In genomic region chr2:231182500-231182899, GRCh38 we compare ENCODE assay signal across 11 cellular contexts. TPM values are rescaled to one million over a fixed set of nuclear protein-coding genes. Genes with fewer than 3 reads are reported as not detected.
DNase-seq lines count a peak whose midpoint lies in the region; ATAC-seq, FAIRE-seq and TF ChIP-seq lines count a peak whose summit lies in the region.
"Had no signal": no experiment of that assay in that cellular context is flagged by ENCODE, and none has a peak within 500 bp of the region (broad histone marks: within the 10 kb centered on the region; RNA-seq: fewer than 3 reads in every experiment).

No MANE protein-coding gene starts in this region.

- in situ Hi-C loops in GM23248 (cut with MboI): no loop called here

- no peak overlapping the region for H3K9ac ChIP-seq in GM23248

- H3F3A ChIP-seq in GM23248 (ENCODE audit: insufficient read depth): 0 out of 2 replicates have a peak, but pooled peaks cover 5% of the 10 kb centered on the region

- H4K20me1 ChIP-seq in GM23248 (ENCODE audit: insufficient read depth): no peaks in the 10 kb centered on the region

- H3K9me3 ChIP-seq in A549: no peaks in the 10 kb centered on the region
- H3K9me3 ChIP-seq in GM23248 (ENCODE audit: low read depth): no peaks in the 10 kb centered on the region
- no peaks in the 10 kb centered on the region for H3K9me3 ChIP-seq in SJCRH30 (replicated peaks)
- H3K9me3 ChIP-seq in right lobe of liver: no peaks in the 10 kb centered on the region
- H3K9me3 ChIP-seq in prostate gland: no peaks in the 10 kb centered on the region

- H3K4me2 ChIP-seq in A549 (no peak overlapping the region), GM23248 (ENCODE audit: unreplicated experiment) (no peak overlapping the region)

- ATAC-seq in A549 (peak in 1 of 2 experiments; percentile 57; a peak in 3 of 6 replicates), right lobe of liver (no peak), HG02588 (IDR thresholded peaks at IDR 0.05; ENCODE audit: unreplicated experiment) (no peak)
- ATAC-seq: T-cell had no signal

- DNase-seq in A549 (ENCODE audit: low read depth in 1 of 2, low spot score in 1 of 2): peak; percentile 19 to 35
- no peak for DNase-seq in GM23248
- DNase-seq in SJCRH30: peak in 1 of 2 experiments; percentile 43
- no peak for DNase-seq in right lobe of liver
- DNase-seq in posterior cingulate gyrus: no peak
- DNase-seq in prostate gland (ENCODE audit: low spot score): no peak
- DNase-seq in mesenteric fat pad (ENCODE audit: low spot score): no peak
- DNase-seq: naive thymus-derived CD4-positive, alpha-beta T cell had no signal

- CTCF ChIA-PET in A549 (lab: Yijun Ruan, JAX): interaction anchor here (0.7 to 2.8 kb wide), 6 partner anchors 11 to 167 kb away, joined by 3 to 7 read pairs (median 5); no protein-coding TSS in a partner anchor

- H3K9me2 ChIP-seq in GM23248 (ENCODE audit: insufficient read depth): no peaks in the 10 kb centered on the region

- intact Hi-C loops in right lobe of liver (cut with DNase I): no loop called here
- intact Hi-C loops in posterior cingulate gyrus (cut with DNase I): no loop called here
- intact Hi-C loops in prostate gland (cut with DNase I): no loop called here

- FAIRE-seq in A549 (lab: Jason Lieb, UNC): no peak

- no peak overlapping the region for H3K4me3 ChIP-seq in A549
- no peak overlapping the region for H3K4me3 ChIP-seq in GM23248
- H3K4me3 ChIP-seq in SJCRH30: no peak overlapping the region
- H3K4me3 ChIP-seq in right lobe of liver: no peak overlapping the region
- no peak overlapping the region for H3K4me3 ChIP-seq in prostate gland

- peak overlapping the region; percentile 48 for H2AFZ ChIP-seq in GM23248

- TF ChIP-seq CTCF in A549 (IDR thresholded peaks at IDR 0.05): no peak
- no peak for TF ChIP-seq CTCF in right lobe of liver (IDR thresholded peaks at IDR 0.05)
- TF ChIP-seq CTCF in prostate gland (IDR thresholded peaks at IDR 0.05): no peak

- no peaks in the 10 kb centered on the region for H3K79me2 ChIP-seq in GM23248 (ENCODE audit: insufficient read depth)

- peak overlapping the region in 1 of 2 experiments; percentile 79; a peak in 3 of 6 replicates for H3K27ac ChIP-seq in A549
- H3K27ac ChIP-seq in GM23248: peak overlapping the region; percentile 16; the same call in 1 of the 2 replicates
- H3K27ac ChIP-seq in SJCRH30: peak overlapping the region; percentile 15; the same call in 1 of the 2 replicates
- H3K27ac ChIP-seq in right lobe of liver: peak overlapping the region in 2 of 3 donors; percentile 12 to 65
- H3K27ac ChIP-seq in prostate gland: no peak overlapping the region

- TF ChIP-seq POLR2A in A549 (IDR thresholded peaks at IDR 0.05; ENCODE audit: low read length) (no peak), right lobe of liver (IDR thresholded peaks at IDR 0.05) (no peak), prostate gland (IDR thresholded peaks at IDR 0.05) (no peak)

- H3K36me3 ChIP-seq in GM23248 (ENCODE audit: low read depth) (no peaks in the 10 kb centered on the region), SJCRH30 (no peaks in the 10 kb centered on the region), right lobe of liver (no peaks in the 10 kb centered on the region), prostate gland (no peaks in the 10 kb centered on the region)

- H3K4me1 ChIP-seq in A549: peaks cover 13% of the 10 kb centered on the region
- peaks cover 15% of the 10 kb centered on the region for H3K4me1 ChIP-seq in GM23248 (ENCODE audit: insufficient read depth)
- H3K4me1 ChIP-seq in SJCRH30: peaks cover 19% of the 10 kb centered on the region
- H3K4me1 ChIP-seq in right lobe of liver: peaks cover 0 to 4% (median 0%) of the 10 kb centered on the region in 4 donors
- no peaks in the 10 kb centered on the region for H3K4me1 ChIP-seq in prostate gland (replicated peaks)

- POLR2A ChIA-PET in A549 (lab: Yijun Ruan, JAX): no interaction called here

- 92% methylated on average over 8 of the region's 8 CpGs for WGBS in A549 (ENCODE audit: missing lambda C conversion rate)
- 55 to 57% methylated on average over 8 of the region's 8 CpGs for WGBS in GM23248 (ENCODE audit: low coverage in 1 of 2, low lambda C conversion rate in 2 of 2, missing lambda C conversion rate in 2 of 2), 2 experiments
- 42% methylated on average over 5 of the region's 8 CpGs for WGBS in right lobe of liver (ENCODE audit: insufficient coverage, low coverage, low lambda C conversion rate, missing lambda C conversion rate)
- WGBS in prostate gland: 73% methylated on average over 8 of the region's 8 CpGs

- H3K27me3 ChIP-seq in GM23248 (replicated peaks; ENCODE audit: insufficient read depth) (no peaks in the 10 kb centered on the region), SJCRH30 (no peaks in the 10 kb centered on the region), right lobe of liver (no peaks in the 10 kb centered on the region), prostate gland (replicated peaks; ENCODE audit: insufficient read depth) (no peaks in the 10 kb centered on the region)

- no peak for TF ChIP-seq RAD21 in A549 (conservative IDR thresholded peaks at IDR 0.05 in 1 of 2, IDR thresholded peaks at IDR 0.05 in 1 of 2)

- TF ChIP-seq EP300 in A549 (IDR thresholded peaks at IDR 0.05): no peak

TF ChIP-seq in A549, 52 proteins besides CTCF, POLR2A, EP300 and RAD21:
- no peak for TF ChIP-seq BCL3 (IDR thresholded peaks at IDR 0.05)
- TF ChIP-seq NFE2L2 (conservative IDR thresholded peaks at IDR 0.05; ENCODE audit: low read length): no peak
- peak; percentile 62 for TF ChIP-seq USF2 (IDR thresholded peaks at IDR 0.05)

RNA-seq across cellular contexts. Expression of gene ARMC9, which starts 15.9 kb away (rescaled TPM):
- 13.1 and 14.1 TPM in 2 replicates for polyA plus RNA-seq in A549 (2011; rRNA removed)
- polyA plus RNA-seq in A549 (2012; cell fraction: cytosol; rRNA removed): 17.6 and 19.0 TPM in 2 replicates
- polyA plus RNA-seq in A549 (2012; cell fraction: nucleus; rRNA removed): 21.5 and 24.3 TPM in 2 replicates
- polyA plus RNA-seq in A549 (2017; fragmentation: RNase III; extraction: RNeasy Plus Mini Kit Qiagen cat#74134 plus additional on column Dnase treatment): 11.7 to 13.3 TPM (median 12.0 TPM) in 3 replicates
- 23.2 and 25.3 TPM in 2 replicates for polyA minus RNA-seq in A549 (2011; rRNA and poly(A)+ RNA removed)
- 15.1 and 17.7 TPM in 2 replicates for total RNA-seq in GM23248 (2014; rRNA removed; shearing (Covaris generic))
- 17.3 and 17.7 TPM in 2 replicates for polyA plus RNA-seq in GM23248 (2016; fragmentation: Nextera tagmentation; extraction: Ambion mirVana)
- 16.3 and 19.9 TPM in 2 replicates for total RNA-seq in SJCRH30 (2014; rRNA removed; shearing (Covaris generic))
- 1 to 10 TPM; 1.5 to 7.7 (median 2.4) TPM for total RNA-seq in right lobe of liver
- 10 to 100 TPM; 11.3 to 40.0 TPM for total RNA-seq in prostate gland
- 11.8 TPM for total RNA-seq in mesenteric fat pad

RNA-seq across cellular contexts. Expression of gene HTR2B, which starts 57.7 kb away (rescaled TPM):
- polyA plus RNA-seq in A549 (2011; rRNA removed): 1.4 and 1.5 TPM in 2 replicates
- 0.36 and 0.40 TPM in 2 replicates for polyA plus RNA-seq in A549 (2012; cell fraction: cytosol; rRNA removed)
- 0.22 and 0.37 TPM in 2 replicates for polyA plus RNA-seq in A549 (2012; cell fraction: nucleus; rRNA removed)
- 0.21 to 0.30 TPM (median 0.22 TPM) in 3 replicates for polyA plus RNA-seq in A549 (2017; fragmentation: RNase III; extraction: RNeasy Plus Mini Kit Qiagen cat#74134 plus additional on column Dnase treatment)
- polyA minus RNA-seq in A549 (2011; rRNA and poly(A)+ RNA removed): 0.63 and 0.74 TPM in 2 replicates
- not detected in 2 replicates for total RNA-seq in GM23248 (2014; rRNA removed; shearing (Covaris generic))
- polyA plus RNA-seq in GM23248 (2016; fragmentation: Nextera tagmentation; extraction: Ambion mirVana): 0.15 TPM in 1 of 2 replicates, not detected in the other
- total RNA-seq in SJCRH30 (2014; rRNA removed; shearing (Covaris generic)): 0.15 and 0.32 TPM in 2 replicates
- under 1 TPM; 0.09 to 0.99 (median 0.45) TPM for total RNA-seq in right lobe of liver
- total RNA-seq in prostate gland: not detected
- total RNA-seq in mesenteric fat pad: 2.2 TPM
- total RNA-seq: activated CD8-positive, alpha-beta memory T cell treated with anti-CD3 and anti-CD28 coated beads for 36 hours; naive thymus-derived CD4-positive, alpha-beta T cell had no signal

Comparison
In these comparisons a context has a peak if more than half of its experiments do, and no peak if none do; other contexts are left out.
1. DNase-seq: peak in A549 (2 of 2); none in GM23248 (single experiment), right lobe of liver (0 of 3), posterior cingulate gyrus (0 of 10), prostate gland (single experiment) and mesenteric fat pad (single experiment).
2. H3K27ac ChIP-seq: peak in GM23248 (single experiment), SJCRH30 (single experiment) and right lobe of liver (2 of 3); none in prostate gland (0 of 2).